Comparison of ENCODE assay signal across 32 cellular contexts in the genomic region with DNA sequence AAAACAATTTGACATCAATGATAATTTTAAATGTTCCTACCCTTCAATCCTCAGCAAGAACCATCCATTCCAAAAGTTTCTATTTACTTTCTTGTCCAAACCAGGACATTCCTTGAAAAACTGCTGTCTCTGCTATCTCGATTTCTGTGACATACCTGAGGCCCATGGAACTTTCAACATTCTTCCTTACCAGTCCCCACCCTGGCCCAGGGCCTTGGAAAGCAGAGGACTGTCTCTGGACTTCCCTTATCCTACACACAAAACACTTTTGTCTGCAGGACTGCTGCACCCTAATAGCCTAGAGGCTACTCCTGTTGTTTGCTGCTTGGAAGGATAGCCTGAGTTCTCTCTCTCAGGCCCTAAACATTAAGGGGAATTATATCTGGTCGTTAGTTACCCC.
"Had no signal": no experiment of that assay in that cellular context is flagged by ENCODE, and none has a peak within 500 bp of the region (broad histone marks: within the 10 kb centered on the region; RNA-seq: fewer than 3 reads in every experiment).

No MANE protein-coding gene starts in this region.

- DNase-seq: activated effector memory CD4-positive, alpha-beta T cell treated with anti-CD3 and anti-CD28 coated beads, Interleukin-2, amount 50 U/mL, for 16 hours; activated effector memory CD4-positive, alpha-beta T cell treated with Interleukin-2 at 50 U/mL for 16 hours; activated gamma-delta T cell; activated gamma-delta T cell treated with Interleukin-2 at 50 U/mL for 16 hours; activated naive CD4-positive, alpha-beta T cell; activated naive CD4-positive, alpha-beta T cell treated with anti-CD3 and anti-CD28 coated beads for 36 hours; activated naive CD4-positive, alpha-beta T cell treated with anti-CD3 and anti-CD28 coated beads, Interleukin-2, amount 10 ng/mL, durations not matched to agents 7 days and 5 days; activated naive CD4-positive, alpha-beta T cell treated with anti-CD3 and anti-CD28 coated beads, Interleukin-2, amount 50 U/mL, for 16 hours; activated naive CD4-positive, alpha-beta T cell treated with Interleukin-2 at 50 U/mL for 16 hours; activated naive CD8-positive, alpha-beta T cell treated with anti-CD3 and anti-CD28 coated beads for 36 hours; activated naive CD8-positive, alpha-beta T cell treated with anti-CD3 and anti-CD28 coated beads, Interleukin-2, amount 10 ng/mL, durations not matched to agents 7 days and 5 days; activated naive CD8-positive, alpha-beta T cell treated with anti-CD3 and anti-CD28 coated beads, Interleukin-2, amount 50 U/mL, for 24 hours; activated T-cell treated with anti-CD3 and anti-CD28 coated beads, Interleukin-2, amount 50 U/mL, for 1 hour; activated T-cell treated with anti-CD3 and anti-CD28 coated beads, Interleukin-2, amount 50 U/mL, for 24 hours; activated T-cell treated with anti-CD3 and anti-CD28 coated beads, Interleukin-2, amount 50 U/mL, for 4 hours; activated T-cell treated with anti-CD3 and anti-CD28 coated beads, Interleukin-2, amount 50 U/mL, for 48 hours; activated T-cell treated with anti-CD3 and anti-CD28 coated beads, Interleukin-2, amount 50 U/mL, for 72 hours; adrenal gland; amniotic stem cell; amygdala; anterior cingulate cortex; aorta; body of pancreas; brain microvascular endothelial cell; caudate nucleus; central memory CD4-positive, alpha-beta T cell; cerebellar nuclear complex had no signal

- H3K9me3 ChIP-seq: adrenal gland, body of pancreas had no signal

- H3K27me3 ChIP-seq: adrenal gland, ascending aorta, body of pancreas, brain microvascular endothelial cell, breast epithelium, cardiac muscle cell had no signal

- ATAC-seq: activated naive CD4-positive, alpha-beta T cell treated with anti-CD3 and anti-CD28 coated beads, Interleukin-2, amount 50 U/mL, for 72 hours; activated naive CD8-positive, alpha-beta T cell treated with anti-CD3 and anti-CD28 coated beads, Interleukin-2, amount 50 U/mL, for 24 hours; activated T-cell treated with anti-CD3 and anti-CD28 coated beads, Interleukin-2, amount 50 U/mL, for 4 hours; activated T-cell treated with anti-CD3 and anti-CD28 coated beads, Interleukin-2, amount 50 U/mL, for 72 hours; activated T-helper 17 cell treated with anti-CD3 and anti-CD28 coated beads, Interleukin-2, amount 50 U/mL, for 72 hours; body of pancreas had no signal

- H3K36me3 ChIP-seq: adrenal gland, ascending aorta, brain microvascular endothelial cell, breast epithelium, cardiac muscle cell had no signal

- H3K4me3 ChIP-seq: adrenal gland, ascending aorta, body of pancreas, breast epithelium, cardiac muscle cell had no signal

- H3K4me1 ChIP-seq: adrenal gland, ascending aorta, body of pancreas, breast epithelium had no signal

- H3K27ac ChIP-seq: adrenal gland, ascending aorta, body of pancreas, brain microvascular endothelial cell, breast epithelium, cardiac muscle cell had no signal
